In genomic region chr11:65781152-65781961, GRCh38 we compare ENCODE assay signal across 9 cellular contexts. TPM values are rescaled to one million over a fixed set of nuclear protein-coding genes. Genes with fewer than 3 reads are reported as not detected.
A peak's percentile ranks its signal among the peaks of the same experiment; 100 is the strongest.
DNase-seq lines count a peak whose midpoint lies in the region; ATAC-seq, FAIRE-seq and TF ChIP-seq lines count a peak whose summit lies in the region.
"Had no signal": no experiment of that assay in that cellular context is flagged by ENCODE, and none has a peak within 500 bp of the region (broad histone marks: within the 10 kb centered on the region; RNA-seq: fewer than 3 reads in every experiment).

No MANE protein-coding gene starts in this region.

- H3K4me1 ChIP-seq in A549 (peaks cover 11% of the 10 kb centered on the region), ovary (ENCODE audit: insufficient read depth) (peaks cover 9% of the 10 kb centered on the region)

- H3K9me3 ChIP-seq in A549 (no peaks in the 10 kb centered on the region), ovary (no peaks in the 10 kb centered on the region)

- peak overlapping the region; percentile 98 for H3K4me3 ChIP-seq in A549
- H3K4me3 ChIP-seq in foreskin fibroblast (ENCODE audit: low read depth in 1 of 2, low read length in 2 of 2): peak overlapping the region; percentile 48 to 93
- peak overlapping the region; percentile 56 for H3K4me3 ChIP-seq in ovary

- 91% methylated on average over 19 of the region's 83 CpGs for WGBS in A549 (ENCODE audit: missing lambda C conversion rate)
- WGBS in ovary, 3 donors: 13 to 31% (median 22%) methylated on average over 33 to 83 of the region's 83 CpGs

- H3K27ac ChIP-seq in A549 (peak overlapping the region; percentile 93 to 98), ovary (peak overlapping the region; percentile 4 to 41)

- H3K36me3 ChIP-seq in ovary: no peaks in the 10 kb centered on the region

- no peak for TF ChIP-seq EP300 in A549 (IDR thresholded peaks at IDR 0.05)
- no peak for TF ChIP-seq EP300 in ovary (IDR thresholded peaks at IDR 0.05)

- no peak for TF ChIP-seq POLR2A in A549 (IDR thresholded peaks at IDR 0.05; ENCODE audit: low read length)
- no peak for TF ChIP-seq POLR2A in ovary (IDR thresholded peaks at IDR 0.05)

- DNase-seq in A549 (ENCODE audit: low read depth in 1 of 2, low spot score in 1 of 2) (peak in 1 of 2 experiments; percentile 54), GM10266 (ENCODE audit: extremely low spot score) (no peak), foreskin fibroblast (peak in 1 of 2 donors; percentile 45), ovary (peak in 4 of 5 donors; percentile 43 to 60 (median 48)), activated gamma-delta T cell treated with Interleukin-2 at 50 U/mL for 16 hours (no peak)
- no peak for DNase-seq in activated CD4-positive, CD25-positive, alpha-beta regulatory T cell treated with anti-CD3 and anti-CD28 coated beads, Interleukin-2, amount 50 U/mL, for 72 hours

- CTCF ChIA-PET in A549 (lab: Yijun Ruan, JAX): interaction anchor here (0.6 to 6.6 kb wide), 18 partner anchors 11 to 245 kb away, joined by 3 to 173 read pairs (median 18); partner anchors contain the start of genes CATSPER1, KAT5, MUS81 and RNASEH2C

- peak; percentile 34 to 48 for ATAC-seq in A549
- peak; percentile 29 for ATAC-seq in HG02840 (IDR thresholded peaks at IDR 0.05; ENCODE audit: low FRiP score, unreplicated experiment)
- peak; percentile 13 for ATAC-seq in SK-N-SH treated with all-trans-retinoic acid at 6 μM for 48 hours

- no peak for FAIRE-seq in A549 (lab: Jason Lieb, UNC)

- intact Hi-C loops in ovary (cut with DNase I): no loop called here

- POLR2A ChIA-PET in A549 (lab: Yijun Ruan, JAX): interaction anchor here (0.9 to 2.1 kb wide), 3 partner anchors 61 to 78 kb away, joined by 3 to 8 read pairs (median 7); partner anchors contain the start of genes MUS81 and RNASEH2C

- TF ChIP-seq CTCF in A549 (IDR thresholded peaks at IDR 0.05): peak; percentile 48; the same call in 2 of the 3 replicates
- peak; percentile 56 for TF ChIP-seq CTCF in GM10266 (IDR thresholded peaks at IDR 0.05; ENCODE audit: control insufficient read depth, insufficient read depth, low read depth, missing control alignments)
- no peak for TF ChIP-seq CTCF in foreskin fibroblast (IDR thresholded peaks at IDR 0.05; ENCODE audit: low read depth, low read length)
- TF ChIP-seq CTCF in ovary (IDR thresholded peaks at IDR 0.05): peak in 2 of 3 donors; percentile 41 to 59

- peak overlapping the region; percentile 99 for H3K4me2 ChIP-seq in A549

- TF ChIP-seq RAD21 in A549 (conservative IDR thresholded peaks at IDR 0.05 in 1 of 2, IDR thresholded peaks at IDR 0.05 in 1 of 2): no peak

- no peaks in the 10 kb centered on the region for H3K27me3 ChIP-seq in ovary

TF ChIP-seq in A549, 52 proteins besides CTCF, POLR2A, EP300 and RAD21:
- TF ChIP-seq HES2 (IDR thresholded peaks at IDR 0.05) (no peak), EHMT2 (IDR thresholded peaks at IDR 0.05; ENCODE audit: low read depth) (no peak)
TF ChIP-seq in A549: peak in this region for 0.

TF ChIP-seq in SK-N-SH treated with all-trans-retinoic acid at 6 μM for 48 hours, 23 proteins besides CTCF, POLR2A, EP300 and RAD21:
- TF ChIP-seq BACH2 (CRISPR knock-in tag; IDR thresholded peaks at IDR 0.05; ENCODE audit: borderline replicate concordance) (no peak), ZNF8 (CRISPR knock-in tag; IDR thresholded peaks at IDR 0.05) (no peak), ZNF70 (CRISPR knock-in tag; IDR thresholded peaks at IDR 0.05) (no peak)

RNA-seq across cellular contexts. Expression of gene AP5B1, which starts 0.6 kb away (rescaled TPM):
- polyA plus RNA-seq in A549 (2011; rRNA removed) (5.2 and 5.8 TPM in 2 replicates), A549 (2017; fragmentation: RNase III; extraction: RNeasy Plus Mini Kit Qiagen cat#74134 plus additional on column Dnase treatment) (9.0 to 10.2 TPM (median 9.2 TPM) in 3 replicates), ovary (1 to 10 TPM; 2.3 to 6.6 TPM)
- 6.8 and 10.8 TPM in 2 replicates for polyA plus RNA-seq in A549 (2012; cell fraction: cytosol; rRNA removed)
- 12.7 and 19.9 TPM in 2 replicates for polyA plus RNA-seq in A549 (2012; cell fraction: nucleus; rRNA removed)
- 8.4 and 9.3 TPM in 2 replicates for polyA minus RNA-seq in A549 (2011; rRNA and poly(A)+ RNA removed)
- 10 to 100 TPM in 2 of 7 donors, 1 to 10 TPM in 5; 4.6 to 14.7 (median 8.6) TPM for total RNA-seq in ovary

RNA-seq across cellular contexts. Expression of gene OVOL1, which starts 5.5 kb away (rescaled TPM):
- polyA plus RNA-seq in A549 (2011; rRNA removed) (not detected in 2 replicates), A549 (2017; fragmentation: RNase III; extraction: RNeasy Plus Mini Kit Qiagen cat#74134 plus additional on column Dnase treatment) (not detected in 3 replicates), ovary (not detected)
- polyA plus RNA-seq in A549 (2012; cell fraction: cytosol; rRNA removed): 0.01 TPM in 1 of 2 replicates, not detected in the other
- polyA plus RNA-seq in A549 (2012; cell fraction: nucleus; rRNA removed): 0.04 and 0.07 TPM in 2 replicates
- not detected in 2 replicates for polyA minus RNA-seq in A549 (2011; rRNA and poly(A)+ RNA removed)
- 1 to 10 TPM in 1 of 7 donors, under 1 TPM in 2, not detected in 4; 0.24 to 3.6 (median 0.31) TPM for total RNA-seq in ovary
- total RNA-seq: myocyte had no signal

RNA-seq across cellular contexts. Expression of gene SNX32, which starts 52.4 kb away (rescaled TPM):
- polyA plus RNA-seq in A549 (2011; rRNA removed): not detected in 2 replicates
- not detected in 2 replicates for polyA plus RNA-seq in A549 (2012; cell fraction: cytosol; rRNA removed)
- polyA plus RNA-seq in A549 (2012; cell fraction: nucleus; rRNA removed): not detected in 2 replicates
- polyA plus RNA-seq in A549 (2017; fragmentation: RNase III; extraction: RNeasy Plus Mini Kit Qiagen cat#74134 plus additional on column Dnase treatment): 0.04 to 0.08 TPM (median 0.05 TPM) in 3 replicates
- not detected in 2 replicates for polyA minus RNA-seq in A549 (2011; rRNA and poly(A)+ RNA removed)
- total RNA-seq in ovary: 1 to 10 TPM in 4 of 7 donors, under 1 TPM in 2, not detected in 1; 0.66 to 3.0 (median 1.6) TPM
- polyA plus RNA-seq in ovary: under 1 TPM; 0.40 to 0.80 TPM

Comparison
In these comparisons a context has a peak if more than half of its experiments do, and no peak if none do; other contexts are left out.
1. DNase-seq: peak in ovary (4 of 5); none in GM10266 (single experiment), activated CD4-positive, CD25-positive, alpha-beta regulatory T cell treated with anti-CD3 and anti-CD28 coated beads, Interleukin-2, amount 50 U/mL, for 72 hours (single experiment) and activated gamma-delta T cell treated with Interleukin-2 at 50 U/mL for 16 hours (single experiment).
2. Peak in every context shown above with its lines, with median percentiles within 50 percentile points of each other: ATAC-seq and H3K4me3 ChIP-seq.